In genomic region chr14:39186941-39187525, GRCh38 we compare ENCODE assay signal across 17 cellular contexts.
"Had no signal": no experiment of that assay in that cellular context is flagged by ENCODE, and none has a peak within 500 bp of the region (broad histone marks: within the 10 kb centered on the region; RNA-seq: fewer than 3 reads in every experiment).

No MANE protein-coding gene starts in this region.

- H3K27ac Mint-ChIP-seq: T-cell, type B pancreatic cell had no signal

- H3K27me3 Mint-ChIP-seq: naive thymus-derived CD4-positive, alpha-beta T cell; T-cell; type B pancreatic cell had no signal

- H3K4me3 ChIP-seq: ascending aorta, dorsolateral prefrontal cortex, esophagus squamous epithelium, lung, sigmoid colon, suprapubic skin had no signal

- H3K9me3 Mint-ChIP-seq: activated naive CD4-positive, alpha-beta T cell treated with anti-CD3 and anti-CD28 coated beads, Interleukin-2, amount 50 U/mL, for 72 hours; T-cell; type B pancreatic cell had no signal

- H3K27ac ChIP-seq: ascending aorta, esophagus squamous epithelium, sigmoid colon, suprapubic skin, WERI-Rb-1 had no signal

- DNase-seq: activated CD4-positive, alpha-beta T cell treated with anti-CD3 and anti-CD28 coated beads for 48 hours; activated effector memory CD4-positive, alpha-beta T cell treated with Interleukin-2 at 50 U/mL for 16 hours; activated T-cell treated with anti-CD3 and anti-CD28 coated beads for 4 hours; dorsolateral prefrontal cortex; esophagus squamous epithelium; left colon; naive thymus-derived CD4-positive, alpha-beta T cell; sigmoid colon; stimulated activated CD4-positive, alpha-beta T cell treated with anti-CD3 and anti-CD28 coated beads, Interleukin-2, amount 100 ng/mL, for 24 hours; stimulated activated naive CD4-positive, alpha-beta T cell; T-cell; WERI-Rb-1 had no signal

- H3K27me3 ChIP-seq: ascending aorta, dorsolateral prefrontal cortex, esophagus squamous epithelium, sigmoid colon, suprapubic skin had no signal

- H3K9me3 ChIP-seq: ascending aorta, esophagus squamous epithelium, sigmoid colon, suprapubic skin had no signal

- H3K4me3 Mint-ChIP-seq: naive thymus-derived CD4-positive, alpha-beta T cell; T-cell; type B pancreatic cell had no signal

- H3K4me1 ChIP-seq: ascending aorta, sigmoid colon had no signal

- ATAC-seq: naive thymus-derived CD4-positive, alpha-beta T cell had no signal
